In the genomic region with DNA sequence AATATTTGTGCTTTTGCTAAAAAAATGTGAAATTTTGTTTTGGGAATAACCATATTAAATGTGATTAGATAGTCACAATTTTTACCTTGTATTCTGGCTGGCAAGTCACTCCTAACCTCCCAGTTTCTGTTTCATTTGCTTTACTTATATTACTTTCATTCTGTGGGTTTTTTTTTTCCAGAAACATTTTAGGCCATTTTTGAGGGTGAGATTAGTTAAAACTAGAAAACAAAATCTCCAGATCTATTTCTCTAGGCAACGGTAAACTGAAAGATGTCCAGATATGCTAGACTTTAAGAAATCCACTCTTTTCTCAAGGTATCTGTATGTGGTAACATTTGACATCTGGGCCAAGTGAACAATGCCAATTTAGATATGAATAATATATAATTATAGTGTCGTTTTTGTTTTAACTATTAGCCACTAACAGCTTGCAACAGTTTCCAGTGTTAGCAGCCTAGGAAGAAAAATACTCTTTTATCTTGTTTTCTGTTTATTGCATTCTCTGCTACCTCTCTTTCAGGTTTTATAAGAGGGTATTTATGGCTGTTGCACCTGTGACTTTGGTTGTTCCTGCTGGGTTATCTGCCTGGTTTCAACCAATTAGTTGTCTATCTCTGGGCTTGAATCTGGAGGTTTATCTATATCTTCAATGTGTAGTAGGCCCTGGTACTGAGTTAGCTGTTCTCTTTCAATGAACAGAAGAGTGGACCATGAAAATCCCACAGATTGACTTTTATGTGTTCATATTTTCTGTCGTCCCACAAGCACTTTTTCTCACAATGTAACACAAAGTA, we compare ENCODE assay signal across 22 cellular contexts.
A peak's percentile ranks its signal among the peaks of the same experiment; 100 is the strongest.
DNase-seq lines count a peak whose midpoint lies in the region; ATAC-seq and TF ChIP-seq lines count a peak whose summit lies in the region.
"Had no signal": no experiment of that assay in that cellular context is flagged by ENCODE, and none has a peak within 500 bp of the region (broad histone marks: within the 10 kb centered on the region; RNA-seq: fewer than 3 reads in every experiment).

No MANE protein-coding gene starts in this region.

- H3K36me3 ChIP-seq in GM06990 (ENCODE audit: control insufficient read depth, insufficient read depth, low read length) (no peaks in the 10 kb centered on the region), Loucy (ENCODE audit: insufficient read depth, low read length) (no peaks in the 10 kb centered on the region)
- H3K36me3 ChIP-seq: BE2C, SJSA1 had no signal

- no peak overlapping the region for H3K4me2 ChIP-seq in Loucy (ENCODE audit: low read depth, low read length, poor library complexity, severe bottlenecking)
- H3K4me2 ChIP-seq: PC-9 had no signal

- no peak overlapping the region for H3K9ac ChIP-seq in Loucy (ENCODE audit: low read depth, low read length, poor library complexity, severe bottlenecking)

- H3K27me3 ChIP-seq in GM06990 (replicated peaks; ENCODE audit: control insufficient read depth, insufficient read depth, low read length) (no peaks in the 10 kb centered on the region), Loucy (ENCODE audit: insufficient read depth, low read length, poor library complexity, severe bottlenecking) (no peaks in the 10 kb centered on the region)
- H3K27me3 ChIP-seq: BE2C had no signal

- TF ChIP-seq CTCF in GM06990 (IDR thresholded peaks at IDR 0.05; ENCODE audit: insufficient read depth, low read length, poor library complexity, severe bottlenecking) (no peak), Loucy (conservative IDR thresholded peaks at IDR 0.05; ENCODE audit: low read length) (no peak)

- H3K79me2 ChIP-seq in Loucy (ENCODE audit: insufficient read depth, low read length): no peaks in the 10 kb centered on the region

- 0 out of 2 replicates have a peak overlapping the region, but pooled peaks have one; percentile 36 for H2AFZ ChIP-seq in Loucy (ENCODE audit: low read length)
- H2AFZ ChIP-seq: PC-9 had no signal

- no peaks in the 10 kb centered on the region for H3K9me3 ChIP-seq in Loucy (ENCODE audit: insufficient read depth, low read depth, low read length)
- H3K9me3 ChIP-seq: BE2C, SJSA1 had no signal

- no peaks in the 10 kb centered on the region for H3F3A ChIP-seq in Loucy (ENCODE audit: low read depth)

- no peak overlapping the region for H3K4me3 ChIP-seq in GM06990 (replicated peaks; ENCODE audit: low read depth, low read length)
- no peak overlapping the region for H3K4me3 ChIP-seq in Loucy (ENCODE audit: low read length, poor library complexity, severe bottlenecking)
- H3K4me3 ChIP-seq: PC-9, SJSA1 had no signal

- no peaks in the 10 kb centered on the region for H3K9me2 ChIP-seq in Loucy (replicated peaks; ENCODE audit: low read depth, low read length)

- peak; percentile 80 for ATAC-seq in GM18870 (IDR thresholded peaks at IDR 0.05; ENCODE audit: unreplicated experiment)
- peak; percentile 35 for ATAC-seq in HG02885 (IDR thresholded peaks at IDR 0.05; ENCODE audit: poor library complexity, unreplicated experiment)
- ATAC-seq: HCT116, Right ventricle myocardium inferior had no signal

- no peaks in the 10 kb centered on the region for H4K20me1 ChIP-seq in Loucy (ENCODE audit: insufficient read depth, low read length, poor library complexity, severe bottlenecking)

- H3K4me1 ChIP-seq in Loucy (ENCODE audit: insufficient read depth, low read length, poor library complexity, severe bottlenecking): peaks cover 9% of the 10 kb centered on the region
- H3K4me1 ChIP-seq: BE2C, SJSA1 had no signal

- DNase-seq in GM06990 (ENCODE audit: extremely low read depth, insufficient read length) (peak; percentile 3), amniotic stem cell (lab: John Stamatoyannopoulos, UW) (no peak), NOMO-1 (lab: John Stamatoyannopoulos, UW; ENCODE audit: unreplicated experiment in 2 of 2) (no peak), DMS 273 (lab: John Stamatoyannopoulos, UW; ENCODE audit: unreplicated experiment) (no peak)
- no peak for DNase-seq in activated CD4-positive, alpha-beta T cell treated with anti-CD3 and anti-CD28 coated beads, Interleukin-2, amount 50 U/mL, for 1 hour
- DNase-seq: BE2C, DMS53, IMR-90, KG1, NCI-H1092, NCI-H1417 treated with DMSO at 0.1 percent for 48 hours, NCI-H1694 treated with DMSO at 0.1 percent for 48 hours, NCI-H2081, NCI-H2227 treated with DMSO at 0.1 percent for 48 hours, NCI-H510A, PC-9 had no signal
